ENCODE assay signal across 2 cellular contexts in the genomic region with DNA sequence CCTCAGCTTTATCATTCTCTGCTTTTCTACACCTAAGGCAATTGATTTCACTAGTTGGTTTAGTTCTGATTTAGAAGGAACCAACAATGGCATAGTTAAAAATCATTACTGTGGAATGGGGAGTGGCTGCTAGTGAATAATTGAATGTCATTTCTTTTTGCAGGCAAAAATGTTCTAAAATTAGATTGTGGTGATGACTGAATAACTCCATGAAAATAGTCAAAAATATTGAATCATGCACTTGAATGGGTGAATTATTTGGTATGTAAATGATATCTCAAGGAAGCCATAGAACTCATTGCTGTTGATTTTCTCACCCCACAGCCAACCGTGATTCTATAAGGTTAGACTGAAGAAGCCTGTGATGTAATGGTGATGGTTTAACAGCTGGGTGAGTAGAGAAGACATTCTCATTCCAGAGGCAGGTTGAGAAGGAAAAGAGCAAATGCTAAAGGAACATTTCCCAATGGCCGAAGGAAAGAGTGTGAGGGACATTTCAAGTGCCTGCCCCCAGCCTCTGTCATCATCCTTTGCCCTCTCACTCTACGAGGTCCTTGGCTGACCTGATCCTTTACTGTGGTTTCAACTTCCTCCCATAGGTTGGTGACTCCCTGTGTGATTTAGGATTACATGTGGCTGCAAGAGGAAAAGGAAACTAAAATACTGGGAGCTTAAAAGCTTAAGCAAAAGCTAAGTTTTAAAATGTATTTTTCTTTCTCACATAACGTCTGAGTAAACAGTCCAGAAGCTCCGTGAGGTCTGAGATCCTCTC.
TF ChIP-seq lines count a peak whose summit lies in the region.

No MANE protein-coding gene starts in this region.

TF ChIP-seq in HepG2, 621 proteins besides CTCF, POLR2A, EP300 and RAD21:
- TF ChIP-seq, protein P1, sequence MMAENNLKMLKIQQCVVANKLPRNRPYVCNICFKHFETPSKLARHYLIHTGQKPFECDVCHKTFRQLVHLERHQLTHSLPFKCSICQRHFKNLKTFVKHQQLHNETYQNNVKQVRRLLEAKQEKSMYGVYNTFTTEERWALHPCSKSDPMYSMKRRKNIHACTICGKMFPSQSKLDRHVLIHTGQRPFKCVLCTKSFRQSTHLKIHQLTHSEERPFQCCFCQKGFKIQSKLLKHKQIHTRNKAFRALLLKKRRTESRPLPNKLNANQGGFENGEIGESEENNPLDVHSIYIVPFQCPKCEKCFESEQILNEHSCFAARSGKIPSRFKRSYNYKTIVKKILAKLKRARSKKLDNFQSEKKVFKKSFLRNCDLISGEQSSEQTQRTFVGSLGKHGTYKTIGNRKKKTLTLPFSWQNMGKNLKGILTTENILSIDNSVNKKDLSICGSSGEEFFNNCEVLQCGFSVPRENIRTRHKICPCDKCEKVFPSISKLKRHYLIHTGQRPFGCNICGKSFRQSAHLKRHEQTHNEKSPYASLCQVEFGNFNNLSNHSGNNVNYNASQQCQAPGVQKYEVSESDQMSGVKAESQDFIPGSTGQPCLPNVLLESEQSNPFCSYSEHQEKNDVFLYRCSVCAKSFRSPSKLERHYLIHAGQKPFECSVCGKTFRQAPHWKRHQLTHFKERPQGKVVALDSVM (CRISPR knock-in tag; IDR thresholded peaks at IDR 0.05) = 0 out of 2 replicates have a peak, but pooled peaks have one; percentile 20
- TF ChIP-seq, protein P2, sequence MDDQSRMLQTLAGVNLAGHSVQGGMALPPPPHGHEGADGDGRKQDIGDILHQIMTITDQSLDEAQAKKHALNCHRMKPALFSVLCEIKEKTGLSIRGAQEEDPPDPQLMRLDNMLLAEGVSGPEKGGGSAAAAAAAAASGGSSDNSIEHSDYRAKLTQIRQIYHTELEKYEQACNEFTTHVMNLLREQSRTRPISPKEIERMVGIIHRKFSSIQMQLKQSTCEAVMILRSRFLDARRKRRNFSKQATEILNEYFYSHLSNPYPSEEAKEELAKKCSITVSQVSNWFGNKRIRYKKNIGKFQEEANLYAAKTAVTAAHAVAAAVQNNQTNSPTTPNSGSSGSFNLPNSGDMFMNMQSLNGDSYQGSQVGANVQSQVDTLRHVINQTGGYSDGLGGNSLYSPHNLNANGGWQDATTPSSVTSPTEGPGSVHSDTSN (CRISPR knock-in tag; IDR thresholded peaks at IDR 0.05; ENCODE audit: borderline replicate concordance) = no peak
- TF ChIP-seq, protein P3, sequence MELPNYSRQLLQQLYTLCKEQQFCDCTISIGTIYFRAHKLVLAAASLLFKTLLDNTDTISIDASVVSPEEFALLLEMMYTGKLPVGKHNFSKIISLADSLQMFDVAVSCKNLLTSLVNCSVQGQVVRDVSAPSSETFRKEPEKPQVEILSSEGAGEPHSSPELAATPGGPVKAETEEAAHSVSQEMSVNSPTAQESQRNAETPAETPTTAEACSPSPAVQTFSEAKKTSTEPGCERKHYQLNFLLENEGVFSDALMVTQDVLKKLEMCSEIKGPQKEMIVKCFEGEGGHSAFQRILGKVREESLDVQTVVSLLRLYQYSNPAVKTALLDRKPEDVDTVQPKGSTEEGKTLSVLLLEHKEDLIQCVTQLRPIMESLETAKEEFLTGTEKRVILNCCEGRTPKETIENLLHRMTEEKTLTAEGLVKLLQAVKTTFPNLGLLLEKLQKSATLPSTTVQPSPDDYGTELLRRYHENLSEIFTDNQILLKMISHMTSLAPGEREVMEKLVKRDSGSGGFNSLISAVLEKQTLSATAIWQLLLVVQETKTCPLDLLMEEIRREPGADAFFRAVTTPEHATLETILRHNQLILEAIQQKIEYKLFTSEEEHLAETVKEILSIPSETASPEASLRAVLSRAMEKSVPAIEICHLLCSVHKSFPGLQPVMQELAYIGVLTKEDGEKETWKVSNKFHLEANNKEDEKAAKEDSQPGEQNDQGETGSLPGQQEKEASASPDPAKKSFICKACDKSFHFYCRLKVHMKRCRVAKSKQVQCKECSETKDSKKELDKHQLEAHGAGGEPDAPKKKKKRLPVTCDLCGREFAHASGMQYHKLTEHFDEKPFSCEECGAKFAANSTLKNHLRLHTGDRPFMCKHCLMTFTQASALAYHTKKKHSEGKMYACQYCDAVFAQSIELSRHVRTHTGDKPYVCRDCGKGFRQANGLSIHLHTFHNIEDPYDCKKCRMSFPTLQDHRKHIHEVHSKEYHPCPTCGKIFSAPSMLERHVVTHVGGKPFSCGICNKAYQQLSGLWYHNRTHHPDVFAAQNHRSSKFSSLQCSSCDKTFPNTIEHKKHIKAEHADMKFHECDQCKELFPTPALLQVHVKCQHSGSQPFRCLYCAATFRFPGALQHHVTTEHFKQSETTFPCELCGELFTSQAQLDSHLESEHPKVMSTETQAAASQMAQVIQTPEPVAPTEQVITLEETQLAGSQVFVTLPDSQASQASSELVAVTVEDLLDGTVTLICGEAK (IDR thresholded peaks at IDR 0.05) = no peak
- TF ChIP-seq, protein P3 (CRISPR knock-in tag; IDR thresholded peaks at IDR 0.05) = no peak

TF ChIP-seq in SK-N-SH treated with all-trans-retinoic acid at 6 μM for 48 hours, 23 proteins besides CTCF, POLR2A, EP300 and RAD21:
- TF ChIP-seq ISL1 (CRISPR knock-in tag; IDR thresholded peaks at IDR 0.05) = no peak
